Comparison of ENCODE assay signal across 9 cellular contexts in genomic region chr10:97539523-97540200, GRCh38. TPM values are rescaled to one million over a fixed set of nuclear protein-coding genes. Genes with fewer than 3 reads are reported as not detected.
DNase-seq lines count a peak whose midpoint lies in the region; ATAC-seq and TF ChIP-seq lines count a peak whose summit lies in the region.
"Had no signal": no experiment of that assay in that cellular context is flagged by ENCODE, and none has a peak within 500 bp of the region (broad histone marks: within the 10 kb centered on the region; RNA-seq: fewer than 3 reads in every experiment).

No MANE protein-coding gene starts in this region.

- no peaks in the 10 kb centered on the region for H3K36me3 ChIP-seq in psoas muscle (ENCODE audit: insufficient read depth in 1 of 2, low read depth in 1 of 2)

- H3K4me3 ChIP-seq in psoas muscle, result no peak overlapping the region

- peak; percentile 82 for DNase-seq in AG20443 (ENCODE audit: low spot score)
- peak; percentile 91 for DNase-seq in amniotic epithelial cell (ENCODE audit: low read depth)
- no peak for DNase-seq in Right ventricle myocardium inferior (ENCODE audit: missing footprints)
- DNase-seq in psoas muscle, result peak; percentile 66 to 79
- no peak for DNase-seq in AML-193 (lab: John Stamatoyannopoulos, UW)
- DNase-seq in NCI-H187 (lab: John Stamatoyannopoulos, UW), result no peak
- DNase-seq: NCI-H2029 had no signal

- no peak for TF ChIP-seq CTCF in psoas muscle (IDR thresholded peaks at IDR 0.05)

- intact Hi-C loops in Right ventricle myocardium inferior (cut with DNase I) (no loop called here), psoas muscle (cut with DNase I) (loop anchor here in 1 of 2 donors (5.0 kb wide), 1 partner anchor 37 kb away; no protein-coding TSS in a partner anchor)

- WGBS in psoas muscle, 3 donors, result 58 to 61% (median 61%) methylated on average over 6 of the region's 6 CpGs

- H3K27ac ChIP-seq in psoas muscle, result peak overlapping the region; percentile 93

- ATAC-seq in Right ventricle myocardium inferior, result peak; percentile 15
- ATAC-seq in psoas muscle, result peak in 1 of 4 donors; percentile 25
- ATAC-seq in HG02571 (IDR thresholded peaks at IDR 0.05; ENCODE audit: unreplicated experiment), result no peak
- no peak for ATAC-seq in GM21423 (IDR thresholded peaks at IDR 0.05; ENCODE audit: unreplicated experiment)

- no peaks in the 10 kb centered on the region for H3K27me3 ChIP-seq in psoas muscle (ENCODE audit: insufficient read depth in 3 of 3, low read length in 2 of 3)

- no peaks in the 10 kb centered on the region for H3K9me3 ChIP-seq in psoas muscle

- peaks cover 48% of the 10 kb centered on the region for H3K4me1 ChIP-seq in psoas muscle

RNA-seq across cellular contexts. Expression of gene ANKRD2, which starts 32.9 kb away (rescaled TPM):
- total RNA-seq in Right ventricle myocardium inferior, result 418 TPM
- total RNA-seq in psoas muscle, result 1,000 to 10,000 TPM; 1,055 to 3,522 (median 2,378) TPM
- 1,000 to 10,000 TPM in 2 of 3 donors, 100 to 1,000 TPM in 1; 254 to 5,473 (median 1,117) TPM for polyA plus RNA-seq in psoas muscle

RNA-seq across cellular contexts. Expression of gene UBTD1, which starts 40.9 kb away (rescaled TPM):
- 26.6 TPM for total RNA-seq in Right ventricle myocardium inferior
- total RNA-seq in psoas muscle, result 10 to 100 TPM; 16.0 to 39.2 (median 22.2) TPM
- polyA plus RNA-seq in psoas muscle, result 10 to 100 TPM; 43.6 to 59.2 (median 56.7) TPM

RNA-seq across cellular contexts. Expression of gene MMS19, which starts 41.4 kb away (rescaled TPM):
- total RNA-seq in Right ventricle myocardium inferior (37.7 TPM), psoas muscle (10 to 100 TPM; 33.2 to 39.6 (median 34.4) TPM)
- 10 to 100 TPM; 29.8 to 47.6 (median 43.1) TPM for polyA plus RNA-seq in psoas muscle

RNA-seq across cellular contexts. Expression of gene HOGA1, which starts 44.5 kb away (rescaled TPM):
- total RNA-seq in Right ventricle myocardium inferior, result 15.6 TPM
- total RNA-seq in psoas muscle, result 10 to 100 TPM in 1 of 4 donors, 1 to 10 TPM in 2, under 1 TPM in 1; 0.66 to 12.3 (median 4.9) TPM
- 1 to 10 TPM in 2 of 3 donors, under 1 TPM in 1; 0.96 to 3.4 (median 1.7) TPM for polyA plus RNA-seq in psoas muscle

RNA-seq across cellular contexts. Expression of gene C10orf62, which starts 49.9 kb away (rescaled TPM):
- total RNA-seq in Right ventricle myocardium inferior (0.97 TPM), psoas muscle (1 to 10 TPM in 2 of 4 donors, under 1 TPM in 1, not detected in 1; 0.56 to 1.1 (median 1.0) TPM)
- polyA plus RNA-seq in psoas muscle, result under 1 TPM in 2 of 3 donors, not detected in 1; 0.12 to 0.13 TPM

Comparison
In these comparisons a context has a peak if more than half of its experiments do, and no peak if none do; other contexts are left out.
1. DNase-seq: peak in AG20443 (single experiment), amniotic epithelial cell (single experiment) and psoas muscle (2 of 2); none in Right ventricle myocardium inferior (single experiment), AML-193 (0 of 2) and NCI-H187 (0 of 2).